In genomic region chr12:120932956-120933526, GRCh38 we compare ENCODE assay signal across 25 cellular contexts. TPM values are rescaled to one million over a fixed set of nuclear protein-coding genes. Genes with fewer than 3 reads are reported as not detected.
DNase-seq lines count a peak whose midpoint lies in the region; ATAC-seq, FAIRE-seq and TF ChIP-seq lines count a peak whose summit lies in the region.
"Had no signal": no experiment of that assay in that cellular context is flagged by ENCODE, and none has a peak within 500 bp of the region (broad histone marks: within the 10 kb centered on the region; RNA-seq: fewer than 3 reads in every experiment).

No MANE protein-coding gene starts in this region.

- H2AFZ ChIP-seq in K562 (ENCODE audit: low read depth, low read length) (no peak overlapping the region), HepG2 (ENCODE audit: low read length) (no peak overlapping the region)
- H2AFZ ChIP-seq: GM23248 had no signal

- H3K4me2 ChIP-seq in A549 (no peak overlapping the region), K562 (ENCODE audit: insufficient read depth, low read length) (no peak overlapping the region), HepG2 (ENCODE audit: low read depth, low read length) (peak overlapping the region; percentile 52)

- H3K79me2 ChIP-seq in K562 (ENCODE audit: control insufficient read depth, insufficient read depth, low read length) (no peaks in the 10 kb centered on the region), HepG2 (ENCODE audit: insufficient read depth, low read length) (no peaks in the 10 kb centered on the region)

- no peak for TF ChIP-seq EP300 in A549 (IDR thresholded peaks at IDR 0.05)
- no peak for TF ChIP-seq EP300 in K562 (IDR thresholded peaks at IDR 0.05; ENCODE audit: low read length)
- no peak for TF ChIP-seq EP300 in HepG2 (IDR thresholded peaks at IDR 0.05; ENCODE audit: low read depth in 2 of 2, low read length in 2 of 2)
- no peak for TF ChIP-seq EP300 in HepG2 (CRISPR knock-in tag; IDR thresholded peaks at IDR 0.05; ENCODE audit: borderline replicate concordance)
- TF ChIP-seq EP300 in sigmoid colon (IDR thresholded peaks at IDR 0.05) = no peak

- DNase-seq in A549 (ENCODE audit: low read depth in 1 of 2, low spot score in 1 of 2) (no peak), K562 (ENCODE audit: extremely low read depth in 1 of 4, low spot score in 3 of 4) (no peak), HepG2 (ENCODE audit: low spot score) (no peak), sigmoid colon (peak; percentile 28), AML-193 (lab: John Stamatoyannopoulos, UW) (no peak)
- DNase-seq: CD4-positive, alpha-beta T cell; GM23248; H9; MG63; NCI-H1105 treated with DMSO at 0.1 percent for 48 hours; NCI-H146; NCI-H1930; NCI-H2107; NCI-H524; NCI-H774 had no signal

- H3K27me3 ChIP-seq in K562 (ENCODE audit: control insufficient read depth in 2 of 2, insufficient read depth in 2 of 2, low read length in 2 of 2) (peaks cover 0 to 7% of the 10 kb centered on the region in 2 experiments; a peak in 1 of 5 replicates), HepG2 (ENCODE audit: control insufficient read depth in 1 of 2, insufficient read depth in 2 of 2, low read length in 2 of 2) (no peaks in the 10 kb centered on the region; a peak in 2 of 5 replicates), sigmoid colon (no peaks in the 10 kb centered on the region)
- H3K27me3 ChIP-seq: BLaER1 treated with 17β-estradiol and CSF1 and Interleukin-3, amounts not matched to agents 10 nM and 100 nM; MG63; SJSA1 had no signal

- no peak overlapping the region for H3K4me3 ChIP-seq in A549
- no peak overlapping the region for H3K4me3 ChIP-seq in K562
- H3K4me3 ChIP-seq in HepG2 (replicated peaks in 1 of 3; ENCODE audit: insufficient read depth in 1 of 3, low read depth in 2 of 3, low read length in 3 of 3) = peak overlapping the region in 1 of 3 experiments; percentile 56; a peak in 2 of 6 replicates
- no peak overlapping the region for H3K4me3 ChIP-seq in sigmoid colon
- H3K4me3 ChIP-seq: BLaER1 treated with 17β-estradiol and CSF1 and Interleukin-3, amounts not matched to agents 10 nM and 100 nM; GM23248; MG63; SJSA1 had no signal

- no peak for TF ChIP-seq RAD21 in A549 (conservative IDR thresholded peaks at IDR 0.05 in 1 of 2, IDR thresholded peaks at IDR 0.05 in 1 of 2)
- TF ChIP-seq RAD21 in K562 (CRISPR knock-in tag; conservative IDR thresholded peaks at IDR 0.05 in 1 of 2, IDR thresholded peaks at IDR 0.05 in 1 of 2) = no peak
- TF ChIP-seq RAD21 in HepG2 (CRISPR knock-in tag; IDR thresholded peaks at IDR 0.05) = no peak

- peak overlapping the region in 1 of 2 experiments; percentile 45; a peak in 1 of 4 replicates for H3K9ac ChIP-seq in K562 (ENCODE audit: insufficient read depth in 1 of 2, low read depth in 2 of 2, low read length in 2 of 2)
- H3K9ac ChIP-seq in HepG2 (ENCODE audit: insufficient read depth, low read depth, low read length) = no peak overlapping the region
- H3K9ac ChIP-seq: BLaER1 treated with 17β-estradiol and CSF1 and Interleukin-3, amounts not matched to agents 10 nM and 100 nM; GM23248 had no signal

- no peak for TF ChIP-seq CTCF in A549 (IDR thresholded peaks at IDR 0.05)
- TF ChIP-seq CTCF in K562 (IDR thresholded peaks at IDR 0.05 in 2 of 3, conservative IDR thresholded peaks at IDR 0.05 in 1 of 3; ENCODE audit: insufficient read depth in 2 of 3, low read depth in 1 of 3, low read length in 3 of 3) = no peak
- TF ChIP-seq CTCF in HepG2 (CRISPR knock-in tag; IDR thresholded peaks at IDR 0.05) = no peak
- TF ChIP-seq CTCF in sigmoid colon (IDR thresholded peaks at IDR 0.05) = no peak

- in situ Hi-C loops in K562 (cut with MboI) = no loop called here
- in situ Hi-C loops in HepG2 (cut with HindIII; ENCODE audit: extremely low pct_ligation_motif_present, low pct_unique_long_range_greater_than_20kb) = no loop called here

- intact Hi-C loops in K562 (cut with micrococcal nuclease) = no loop called here
- intact Hi-C loops in HepG2 (cut with micrococcal nuclease; ENCODE audit: unreplicated experiment) = no loop called here
- intact Hi-C loops in sigmoid colon (cut with DNase I) = no loop called here

- TF ChIP-seq POLR2A in A549 (IDR thresholded peaks at IDR 0.05; ENCODE audit: low read length) (no peak), K562 (conservative IDR thresholded peaks at IDR 0.05) (no peak), HepG2 (IDR thresholded peaks at IDR 0.05; ENCODE audit: insufficient read depth in 1 of 2, low read depth in 2 of 2, low read length in 2 of 2) (no peak), sigmoid colon (IDR thresholded peaks at IDR 0.05) (no peak)

- H3K9me1 ChIP-seq in K562 (ENCODE audit: control insufficient read depth, insufficient read depth, low read length) = no peaks in the 10 kb centered on the region

- no peak overlapping the region for H3K27ac ChIP-seq in A549
- no peak overlapping the region for H3K27ac ChIP-seq in K562 (ENCODE audit: extremely low read depth, low read depth, low read length)
- H3K27ac ChIP-seq in HepG2 (ENCODE audit: extremely low read length, insufficient read depth, low read length) = no peak overlapping the region
- no peak overlapping the region for H3K27ac ChIP-seq in sigmoid colon
- H3K27ac ChIP-seq: BLaER1 treated with 17β-estradiol and CSF1 and Interleukin-3, amounts not matched to agents 10 nM and 100 nM; GM23248; HL-60; SJSA1 had no signal

- 72% methylated on average over 9 of the region's 9 CpGs for WGBS in A549 (ENCODE audit: missing lambda C conversion rate)
- 50% methylated on average over 9 of the region's 9 CpGs for WGBS in K562 (ENCODE audit: insufficient coverage, low coverage, missing lambda C conversion rate)
- 28% methylated on average over 7 of the region's 9 CpGs for WGBS in HepG2 (ENCODE audit: low lambda C conversion rate)
- WGBS in sigmoid colon, 2 donors = 29 to 71% methylated on average over 9 of the region's 9 CpGs

- H3K9me3 ChIP-seq in A549 (no peaks in the 10 kb centered on the region), K562 (replicated peaks; ENCODE audit: control insufficient read depth, insufficient read depth, low read depth, low read length) (no peaks in the 10 kb centered on the region), HepG2 (ENCODE audit: low read length) (no peaks in the 10 kb centered on the region), sigmoid colon (no peaks in the 10 kb centered on the region)
- H3K9me3 ChIP-seq: BLaER1 treated with 17β-estradiol and CSF1 and Interleukin-3, amounts not matched to agents 10 nM and 100 nM; MG63; SJSA1 had no signal

- no peak for ATAC-seq in A549
- ATAC-seq in K562 = no peak; the same call in 2 of the 3 replicates
- ATAC-seq in HepG2 = peak; percentile 14; the same call in 2 of the 3 replicates
- ATAC-seq in GM21576 (IDR thresholded peaks at IDR 0.05; ENCODE audit: unreplicated experiment) = no peak
- ATAC-seq in HG03097 (IDR thresholded peaks at IDR 0.05; ENCODE audit: low FRiP score, unreplicated experiment) = no peak

- FAIRE-seq in A549 (lab: Jason Lieb, UNC) = no peak
- no peak for FAIRE-seq in K562 (lab: Jason Lieb, UNC)
- FAIRE-seq in HepG2 (lab: Jason Lieb, UNC) = no peak
- FAIRE-seq: D721Med, GM19239, RCC 7860 had no signal

- no peaks in the 10 kb centered on the region for H3K4me1 ChIP-seq in A549
- H3K4me1 ChIP-seq in K562 (replicated peaks in 1 of 2; ENCODE audit: control insufficient read depth in 2 of 2, insufficient read depth in 2 of 2, low read length in 2 of 2) = no peaks in the 10 kb centered on the region; a peak in 2 of 5 replicates
- H3K4me1 ChIP-seq in HepG2 (ENCODE audit: insufficient read depth, low read length) = peaks cover 31% of the 10 kb centered on the region
- peaks cover 0 to 3% (median 0%) of the 10 kb centered on the region in 4 donors for H3K4me1 ChIP-seq in sigmoid colon
- H3K4me1 ChIP-seq: SJSA1 had no signal

- H3K36me3 ChIP-seq in K562 (ENCODE audit: control insufficient read depth, insufficient read depth, low read length) (no peaks in the 10 kb centered on the region), HepG2 (replicated peaks in 1 of 2; ENCODE audit: control insufficient read depth in 1 of 2, insufficient read depth in 2 of 2, low read length in 2 of 2) (no peaks in the 10 kb centered on the region), sigmoid colon (no peaks in the 10 kb centered on the region)
- H3K36me3 ChIP-seq: BLaER1 treated with 17β-estradiol and CSF1 and Interleukin-3, amounts not matched to agents 10 nM and 100 nM; MG63; SJSA1 had no signal

- CTCF ChIA-PET in A549 (lab: Yijun Ruan, JAX) = interaction anchor here (0.7 to 4.6 kb wide), 4 partner anchors 11 to 39 kb away, joined by 3 to 16 read pairs (median 7); no protein-coding TSS in a partner anchor
- CTCF ChIA-PET in K562 (lab: Yijun Ruan, JAX; ENCODE audit: low intra/inter-chr PET ratio) = no interaction called here
- CTCF ChIA-PET in HepG2 (lab: Yijun Ruan, JAX; ENCODE audit: low intra/inter-chr PET ratio, low total read pairs) = no interaction called here

- no peaks in the 10 kb centered on the region for H4K20me1 ChIP-seq in K562 (replicated peaks; ENCODE audit: control insufficient read depth, insufficient read depth, low read length)
- H4K20me1 ChIP-seq in HepG2 (ENCODE audit: insufficient read depth, low read length) = no peaks in the 10 kb centered on the region
- H4K20me1 ChIP-seq: BLaER1 treated with 17β-estradiol and CSF1 and Interleukin-3, amounts not matched to agents 10 nM and 100 nM had no signal

- POLR2A ChIA-PET in A549 (lab: Yijun Ruan, JAX) = no interaction called here
- POLR2A ChIA-PET in K562 (lab: Yijun Ruan, JAX) = no interaction called here
- POLR2A ChIA-PET in HepG2 (lab: Yijun Ruan, JAX) = interaction anchor here (0.7 to 0.9 kb wide), 2 partner anchors 48 to 302 kb away, joined by 3 to 4 read pairs; no protein-coding TSS in a partner anchor

- BruUV-seq in K562 (replicated peaks; lab: Mats Ljungman, UMichigan) = no TSS peak
- BruUV-seq in HepG2 (replicated peaks; lab: Mats Ljungman, UMichigan) = no TSS peak

RNA-seq across cellular contexts. Expression of gene SPPL3, which starts 28.9 kb away (rescaled TPM):
- 26.6 and 32.6 TPM in 2 replicates for polyA plus RNA-seq in A549 (2011; rRNA removed)
- 26.1 and 40.0 TPM in 2 replicates for polyA plus RNA-seq in A549 (2012; cell fraction: cytosol; rRNA removed)
- polyA plus RNA-seq in A549 (2012; cell fraction: nucleus; rRNA removed) = 24.0 and 32.2 TPM in 2 replicates
- polyA plus RNA-seq in A549 (2017; fragmentation: RNase III; extraction: RNeasy Plus Mini Kit Qiagen cat#74134 plus additional on column Dnase treatment) = 25.0 to 26.5 TPM (median 25.1 TPM) in 3 replicates
- 72.3 and 83.3 TPM in 2 replicates for polyA minus RNA-seq in A549 (2011; rRNA and poly(A)+ RNA removed)
- 25.1 and 48.4 TPM in 2 replicates for total RNA-seq in K562 (2011; cell fraction: chromatin; rRNA removed; ENCODE audit: low replicate concordance)
- 15.8 and 16.1 TPM in 2 replicates for total RNA-seq in K562 (2011; cell fraction: nucleolus; rRNA removed)
- total RNA-seq in K562 (2011; cell fraction: nucleoplasm; rRNA removed) = 39.8 and 62.4 TPM in 2 replicates
- total RNA-seq in K562 (2014; rRNA removed) = 2.9 and 4.2 TPM in 2 replicates
- 7.1 and 8.3 TPM in 2 replicates for total RNA-seq in K562 (2014; rRNA removed; fragmentation: Illumina TruSeq; extraction: Trizol)
- total RNA-seq in K562 (2015; rRNA removed; fragmentation: Illumina TruSeq; extraction: Trizol) = 6.9 and 7.4 TPM in 2 replicates
- 21.6 and 23.8 TPM in 2 replicates for total RNA-seq in K562 (2021)
- 6.4 and 7.4 TPM in 2 replicates for polyA plus RNA-seq in K562 (2011; rRNA removed)
- 10.3 and 12.7 TPM in 2 replicates for polyA plus RNA-seq in K562 (2011; cell fraction: cytosol; rRNA removed)
- polyA plus RNA-seq in K562 (2011; cell fraction: nucleus; rRNA removed) = 7.9 and 10.3 TPM in 2 replicates
- polyA plus RNA-seq in K562 (2012) = 9.3 and 23.9 TPM in 2 replicates
- 28.6 and 32.1 TPM in 2 replicates for polyA plus RNA-seq in K562 (2014; fragmentation: Illumina TruSeq; extraction: Trizol)
- polyA plus RNA-seq in K562 (2014; fragmentation: Nextera tagmentation; extraction: Ambion mirVana) = 1 to 10 TPM; 3.8 to 5.3 TPM
- 6.2 and 6.6 TPM in 2 replicates for polyA plus RNA-seq in K562 (2014; rRNA removed)
- polyA minus RNA-seq in K562 (2011; rRNA and poly(A)+ RNA removed) = 13.7 and 19.4 TPM in 2 replicates
- polyA minus RNA-seq in K562 (2011; cell fraction: cytosol; rRNA and poly(A)+ RNA removed) = 14.9 and 19.3 TPM in 2 replicates
- 6.1 and 6.2 TPM in 2 replicates for polyA minus RNA-seq in K562 (2011; cell fraction: nucleus; rRNA and poly(A)+ RNA removed)
- 6.6 and 9.1 TPM in 2 replicates for total RNA-seq in HepG2 (2016; rRNA removed; fragmentation: Illumina TruSeq; extraction: Trizol)
- total RNA-seq in HepG2 (2016; cell fraction: cytosol; rRNA removed; fragmentation: Illumina TruSeq; extraction: Trizol; ENCODE audit: low read depth) = 16.1 and 16.2 TPM in 2 replicates
- total RNA-seq in HepG2 (2016; cell fraction: insoluble cytoplasmic fraction; rRNA removed; fragmentation: Illumina TruSeq; extraction: Trizol) = 5.8 and 9.4 TPM in 2 replicates
- total RNA-seq in HepG2 (2016; cell fraction: membrane; rRNA removed; fragmentation: Illumina TruSeq; extraction: Trizol) = 9.0 and 12.3 TPM in 2 replicates
- 11.6 and 15.6 TPM in 2 replicates for total RNA-seq in HepG2 (2016; cell fraction: nucleus; rRNA removed; fragmentation: Illumina TruSeq; extraction: Trizol)
- 8.9 and 10.8 TPM in 2 replicates for polyA plus RNA-seq in HepG2 (2011; rRNA removed)
- 9.6 and 10.2 TPM in 2 replicates for polyA plus RNA-seq in HepG2 (2011; cell fraction: cytosol; rRNA removed)
- polyA plus RNA-seq in HepG2 (2011; cell fraction: nucleus; rRNA removed) = 8.3 and 9.2 TPM in 2 replicates
- polyA plus RNA-seq in HepG2 (2012) = 15.1 and 20.8 TPM in 2 replicates
- polyA plus RNA-seq in HepG2 (2016; cell fraction: cytosol; fragmentation: Illumina TruSeq; extraction: Trizol; ENCODE audit: low read depth) = 10.5 and 11.9 TPM in 2 replicates
- polyA plus RNA-seq in HepG2 (2016; cell fraction: insoluble cytoplasmic fraction; fragmentation: Illumina TruSeq; extraction: Trizol; ENCODE audit: low read depth) = 20.3 and 26.4 TPM in 2 replicates
- 27.5 and 28.3 TPM in 2 replicates for polyA plus RNA-seq in HepG2 (2016; cell fraction: membrane; fragmentation: Illumina TruSeq; extraction: Trizol; ENCODE audit: low read depth)
- polyA plus RNA-seq in HepG2 (2016; cell fraction: nucleus; fragmentation: Illumina TruSeq; extraction: Trizol; ENCODE audit: insufficient read depth, low read depth) = 33.3 and 34.0 TPM in 2 replicates
- 42.1 and 63.4 TPM in 2 replicates for polyA minus RNA-seq in HepG2 (2011; rRNA and poly(A)+ RNA removed; ENCODE audit: low replicate concordance)
- 18.7 and 19.3 TPM in 2 replicates for polyA minus RNA-seq in HepG2 (2011; cell fraction: cytosol; rRNA and poly(A)+ RNA removed)
- 14.2 and 16.1 TPM in 2 replicates for polyA minus RNA-seq in HepG2 (2011; cell fraction: nucleus; rRNA and poly(A)+ RNA removed)
- 10 to 100 TPM; 17.1 to 28.0 (median 19.3) TPM for total RNA-seq in sigmoid colon
- 10 to 100 TPM in 2 of 3 donors, 1 to 10 TPM in 1; 8.6 to 24.7 (median 12.6) TPM for polyA plus RNA-seq in sigmoid colon

RNA-seq across cellular contexts. Expression of gene HNF1A, which starts 45.3 kb away (rescaled TPM):
- polyA plus RNA-seq in A549 (2011; rRNA removed) (2.6 and 4.0 TPM in 2 replicates), A549 (2017; fragmentation: RNase III; extraction: RNeasy Plus Mini Kit Qiagen cat#74134 plus additional on column Dnase treatment) (5.7 to 7.3 TPM (median 6.8 TPM) in 3 replicates), K562 (2011; rRNA removed) (not detected in 2 replicates), K562 (2014; fragmentation: Illumina TruSeq; extraction: Trizol) (not detected in 2 replicates), K562 (2014; fragmentation: Nextera tagmentation; extraction: Ambion mirVana) (not detected), K562 (2014; rRNA removed) (not detected in 2 replicates), HepG2 (2011; rRNA removed) (13.4 and 18.2 TPM in 2 replicates), sigmoid colon (10 to 100 TPM; 12.0 to 13.2 (median 13.2) TPM)
- 4.3 and 6.9 TPM in 2 replicates for polyA plus RNA-seq in A549 (2012; cell fraction: cytosol; rRNA removed)
- 12.5 and 15.9 TPM in 2 replicates for polyA plus RNA-seq in A549 (2012; cell fraction: nucleus; rRNA removed)
- polyA minus RNA-seq in A549 (2011; rRNA and poly(A)+ RNA removed) = 5.2 TPM in 2 replicates
- total RNA-seq in K562 (2011; cell fraction: chromatin; rRNA removed; ENCODE audit: low replicate concordance) = not detected in 2 replicates
- 0.17 TPM in 1 of 2 replicates, not detected in the other for total RNA-seq in K562 (2011; cell fraction: nucleolus; rRNA removed)
- total RNA-seq in K562 (2011; cell fraction: nucleoplasm; rRNA removed) = not detected in 2 replicates
- total RNA-seq in K562 (2014; rRNA removed) (not detected in 2 replicates), K562 (2014; rRNA removed; fragmentation: Illumina TruSeq; extraction: Trizol) (not detected in 2 replicates), K562 (2015; rRNA removed; fragmentation: Illumina TruSeq; extraction: Trizol) (not detected in 2 replicates), K562 (2021) (not detected in 2 replicates), HepG2 (2016; rRNA removed; fragmentation: Illumina TruSeq; extraction: Trizol) (27.0 and 34.7 TPM in 2 replicates), sigmoid colon (under 1 TPM in 3 of 4 donors, not detected in 1; under 0.01 to 0.16 (median 0.14) TPM)
- 0.03 TPM in 1 of 2 replicates, not detected in the other for polyA plus RNA-seq in K562 (2011; cell fraction: cytosol; rRNA removed)
- not detected in 2 replicates for polyA plus RNA-seq in K562 (2011; cell fraction: nucleus; rRNA removed)
- 0.03 TPM in 1 of 2 replicates, not detected in the other for polyA plus RNA-seq in K562 (2012)
- not detected in 2 replicates for polyA minus RNA-seq in K562 (2011; rRNA and poly(A)+ RNA removed)
- polyA minus RNA-seq in K562 (2011; cell fraction: cytosol; rRNA and poly(A)+ RNA removed) = not detected in 2 replicates
- not detected in 2 replicates for polyA minus RNA-seq in K562 (2011; cell fraction: nucleus; rRNA and poly(A)+ RNA removed)
- 8.0 and 9.3 TPM in 2 replicates for total RNA-seq in HepG2 (2016; cell fraction: cytosol; rRNA removed; fragmentation: Illumina TruSeq; extraction: Trizol; ENCODE audit: low read depth)
- 23.4 and 36.7 TPM in 2 replicates for total RNA-seq in HepG2 (2016; cell fraction: insoluble cytoplasmic fraction; rRNA removed; fragmentation: Illumina TruSeq; extraction: Trizol)
- total RNA-seq in HepG2 (2016; cell fraction: membrane; rRNA removed; fragmentation: Illumina TruSeq; extraction: Trizol) = 19.4 and 20.4 TPM in 2 replicates
- total RNA-seq in HepG2 (2016; cell fraction: nucleus; rRNA removed; fragmentation: Illumina TruSeq; extraction: Trizol) = 29.9 and 31.7 TPM in 2 replicates
- polyA plus RNA-seq in HepG2 (2011; cell fraction: cytosol; rRNA removed) = 7.6 and 12.7 TPM in 2 replicates
- 41.8 and 43.1 TPM in 2 replicates for polyA plus RNA-seq in HepG2 (2011; cell fraction: nucleus; rRNA removed)
- polyA plus RNA-seq in HepG2 (2012) = 21.5 and 22.4 TPM in 2 replicates
- polyA plus RNA-seq in HepG2 (2016; cell fraction: cytosol; fragmentation: Illumina TruSeq; extraction: Trizol; ENCODE audit: low read depth) = 6.0 and 7.0 TPM in 2 replicates
- polyA plus RNA-seq in HepG2 (2016; cell fraction: insoluble cytoplasmic fraction; fragmentation: Illumina TruSeq; extraction: Trizol; ENCODE audit: low read depth) = 27.7 and 38.7 TPM in 2 replicates
- 13.6 and 14.7 TPM in 2 replicates for polyA plus RNA-seq in HepG2 (2016; cell fraction: membrane; fragmentation: Illumina TruSeq; extraction: Trizol; ENCODE audit: low read depth)
- polyA plus RNA-seq in HepG2 (2016; cell fraction: nucleus; fragmentation: Illumina TruSeq; extraction: Trizol; ENCODE audit: insufficient read depth, low read depth) = 64.2 and 66.0 TPM in 2 replicates
- 56.3 TPM in 1 of 2 replicates, not detected in the other for polyA minus RNA-seq in HepG2 (2011; rRNA and poly(A)+ RNA removed; ENCODE audit: low replicate concordance)
- 14.7 and 17.2 TPM in 2 replicates for polyA minus RNA-seq in HepG2 (2011; cell fraction: cytosol; rRNA and poly(A)+ RNA removed)
- polyA minus RNA-seq in HepG2 (2011; cell fraction: nucleus; rRNA and poly(A)+ RNA removed) = 16.5 and 21.5 TPM in 2 replicates
- total RNA-seq: A172; CD4-positive, alpha-beta T cell; GM23248; H9; SJSA1 had no signal
- polyA plus RNA-seq: AG04450, GM23248 had no signal
